In genomic region chr3:104606812-104607211, GRCh38 we compare ENCODE assay signal across 21 cellular contexts.
A peak's percentile ranks its signal among the peaks of the same experiment; 100 is the strongest.
DNase-seq lines count a peak whose midpoint lies in the region; ATAC-seq and TF ChIP-seq lines count a peak whose summit lies in the region.
"Had no signal": no experiment of that assay in that cellular context is flagged by ENCODE, and none has a peak within 500 bp of the region (broad histone marks: within the 10 kb centered on the region; RNA-seq: fewer than 3 reads in every experiment).

No MANE protein-coding gene starts in this region.

- TF ChIP-seq CTCF in nephron progenitor cell (IDR thresholded peaks at IDR 0.05) = no peak
- TF ChIP-seq CTCF in type B pancreatic cell (conservative IDR thresholded peaks at IDR 0.05) = no peak

- ATAC-seq in HG03097 (IDR thresholded peaks at IDR 0.05; ENCODE audit: low FRiP score, unreplicated experiment) (no peak), GM18907 (IDR thresholded peaks at IDR 0.05; ENCODE audit: unreplicated experiment) (no peak), HG02981 (IDR thresholded peaks at IDR 0.05; ENCODE audit: unreplicated experiment) (no peak)
- ATAC-seq: PC-3 had no signal

- peaks cover 9% of the 10 kb centered on the region for H3K4me1 Mint-ChIP-seq in nephron progenitor cell
- H3K4me1 Mint-ChIP-seq in type B pancreatic cell (ENCODE audit: unreplicated experiment) = peaks cover 9% of the 10 kb centered on the region

- peak overlapping the region; percentile 19 for H3K27ac Mint-ChIP-seq in nephron progenitor cell
- no peak overlapping the region for H3K27ac Mint-ChIP-seq in type B pancreatic cell
- H3K27ac Mint-ChIP-seq: CD4-positive, alpha-beta memory T cell had no signal

- H3K9me3 Mint-ChIP-seq in nephron progenitor cell = peaks cover 17% of the 10 kb centered on the region
- H3K9me3 Mint-ChIP-seq in type B pancreatic cell = peaks cover 20% of the 10 kb centered on the region
- H3K9me3 Mint-ChIP-seq: CD4-positive, alpha-beta memory T cell had no signal

- H3K4me3 Mint-ChIP-seq in nephron progenitor cell (no peak overlapping the region), type B pancreatic cell (peak overlapping the region; percentile 10)
- H3K4me3 Mint-ChIP-seq: CD4-positive, alpha-beta memory T cell had no signal

- H3K27me3 Mint-ChIP-seq in nephron progenitor cell (ENCODE audit: low read depth, poor library complexity) (no peaks in the 10 kb centered on the region), type B pancreatic cell (no peaks in the 10 kb centered on the region)

- in situ Hi-C loops in SK-MEL-5 (cut with HindIII; ENCODE audit: low pct_unique_long_range_greater_than_20kb, low sequenced_read_pairs) = no loop called here

- DNase-seq in NCI-H146 (lab: John Stamatoyannopoulos, UW) (peak; percentile 20), NCI-H146 treated with DMSO at 0.1 percent for 48 hours (lab: John Stamatoyannopoulos, UW; ENCODE audit: unreplicated experiment) (no peak), SK-MEL-5 (ENCODE audit: low read depth, low spot score) (peak; percentile 41), nephron progenitor cell (no peak), type B pancreatic cell (ENCODE audit: extremely low spot score, unreplicated experiment) (no peak)
- DNase-seq: BE2C; Calu3; CD4-positive, alpha-beta memory T cell; DMS79; GM23248; KG1; NCI-H1092; NCI-H1694; NCI-H2107; NCI-H524; NCI-H82; PC-3; SIG-M5 had no signal

- H3K36me3 Mint-ChIP-seq in nephron progenitor cell (ENCODE audit: low read depth) (no peaks in the 10 kb centered on the region), type B pancreatic cell (no peaks in the 10 kb centered on the region)
- H3K36me3 Mint-ChIP-seq: CD4-positive, alpha-beta memory T cell had no signal

Comparison
In these comparisons a context has a peak if more than half of its experiments do, and no peak if none do; other contexts are left out.
1. DNase-seq: peak in NCI-H146 (single experiment) and SK-MEL-5 (single experiment); none in NCI-H146 treated with DMSO at 0.1 percent for 48 hours (single experiment), nephron progenitor cell (single experiment) and type B pancreatic cell (single experiment).